In the genomic region with DNA sequence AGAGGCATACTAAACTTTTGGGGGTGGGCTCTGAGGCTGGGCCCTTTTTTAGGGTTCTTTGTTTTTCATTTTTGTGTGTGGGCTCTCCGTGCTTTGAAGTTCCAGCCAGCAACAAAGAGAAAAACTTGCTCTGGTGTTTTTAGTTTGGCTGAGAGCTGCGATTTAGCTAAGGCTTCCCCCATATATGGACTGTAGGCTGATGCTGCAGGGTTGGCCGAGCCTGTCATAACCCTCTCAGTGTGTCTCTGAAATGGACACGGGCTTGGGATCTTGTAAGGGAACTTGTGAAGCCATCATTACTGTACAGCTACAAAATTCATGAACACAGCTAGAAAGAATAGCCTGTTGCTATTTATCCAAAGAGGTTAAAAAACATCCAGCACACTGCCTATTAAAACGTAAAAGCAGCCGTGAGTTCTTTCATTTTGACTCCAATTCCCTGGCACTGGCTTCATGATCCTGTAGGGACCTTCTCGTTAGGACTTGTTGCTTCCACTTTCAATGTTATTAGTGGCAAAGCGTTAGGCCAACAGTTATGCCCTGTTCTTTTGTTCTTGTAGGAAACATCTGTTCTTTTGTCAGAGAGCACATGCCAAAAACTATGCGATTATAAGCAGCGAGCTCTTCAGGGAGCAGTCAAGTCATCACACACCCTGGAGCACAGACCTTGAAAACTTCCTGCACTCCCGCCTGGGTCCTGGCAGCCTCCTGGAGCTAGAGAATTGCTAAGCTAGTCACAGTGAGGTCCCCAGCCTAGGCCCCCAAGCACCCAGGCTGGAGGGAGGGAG, we compare ENCODE assay signal across 9 cellular contexts.
DNase-seq lines count a peak whose midpoint lies in the region; ATAC-seq and TF ChIP-seq lines count a peak whose summit lies in the region.
"Had no signal": no experiment of that assay in that cellular context is flagged by ENCODE, and none has a peak within 500 bp of the region (broad histone marks: within the 10 kb centered on the region; RNA-seq: fewer than 3 reads in every experiment).

No MANE protein-coding gene starts in this region.

- peak overlapping the region; percentile 46 for H3K27ac Mint-ChIP-seq in activated naive CD8-positive, alpha-beta T cell
- H3K27ac Mint-ChIP-seq in stimulated activated naive B cell treated with anti-CD40 and anti-IgM and Interleukin-4, amounts not matched to agents 10 μg/mL and 1 μg/mL and 100 μg/mL, for 72 hours, result peak overlapping the region; percentile 81
- H3K27ac Mint-ChIP-seq: H9 had no signal

- no peaks in the 10 kb centered on the region for H3K27me3 Mint-ChIP-seq in activated naive CD8-positive, alpha-beta T cell
- no peaks in the 10 kb centered on the region for H3K27me3 Mint-ChIP-seq in stimulated activated naive B cell treated with anti-CD40 and anti-IgM and Interleukin-4, amounts not matched to agents 10 μg/mL and 1 μg/mL and 100 μg/mL, for 72 hours

- H3K4me3 Mint-ChIP-seq in activated naive CD8-positive, alpha-beta T cell, result peak overlapping the region; percentile 78
- peak overlapping the region; percentile 69 for H3K4me3 Mint-ChIP-seq in stimulated activated naive B cell treated with anti-CD40 and anti-IgM and Interleukin-4, amounts not matched to agents 10 μg/mL and 1 μg/mL and 100 μg/mL, for 72 hours
- H3K4me3 Mint-ChIP-seq: H9 had no signal

- H3K4me3 ChIP-seq in MG63 (peak overlapping the region; percentile 16; the same call in 1 of the 2 replicates), heart right ventricle (peak overlapping the region in 9 of 10 donors; percentile 5 to 45 (median 32))

- TF ChIP-seq CTCF in heart right ventricle (IDR thresholded peaks at IDR 0.05), result no peak

- peaks cover 33% of the 10 kb centered on the region for H3K4me1 Mint-ChIP-seq in activated naive CD8-positive, alpha-beta T cell (ENCODE audit: low read depth)
- peaks cover 18 to 36% of the 10 kb centered on the region in 2 donors for H3K4me1 Mint-ChIP-seq in stimulated activated naive B cell treated with anti-CD40 and anti-IgM and Interleukin-4, amounts not matched to agents 10 μg/mL and 1 μg/mL and 100 μg/mL, for 72 hours

- H3K4me1 ChIP-seq in heart right ventricle, result peaks cover 0 to 54% (median 20%) of the 10 kb centered on the region in 9 donors

- H3K9me3 ChIP-seq in MG63 (no peaks in the 10 kb centered on the region), heart right ventricle (no peaks in the 10 kb centered on the region)

- ATAC-seq in heart right ventricle (peak; percentile 80 to 92 (median 88)), GM18867 (IDR thresholded peaks at IDR 0.05; ENCODE audit: unreplicated experiment) (no peak)
- peak in 1 of 2 donors; percentile 26 for ATAC-seq in stimulated activated naive B cell treated with anti-CD40 and anti-IgM and Interleukin-4, amounts not matched to agents 10 μg/mL and 1 μg/mL and 100 μg/mL, for 72 hours (replicated peaks)

- no peaks in the 10 kb centered on the region for H3K9me3 Mint-ChIP-seq in activated naive CD8-positive, alpha-beta T cell (ENCODE audit: low read depth)
- no peaks in the 10 kb centered on the region for H3K9me3 Mint-ChIP-seq in stimulated activated naive B cell treated with anti-CD40 and anti-IgM and Interleukin-4, amounts not matched to agents 10 μg/mL and 1 μg/mL and 100 μg/mL, for 72 hours
- H3K9me3 Mint-ChIP-seq: H9 had no signal

- peak overlapping the region; percentile 17 to 86 (median 68) for H3K27ac ChIP-seq in heart right ventricle
- no peak overlapping the region for H3K27ac ChIP-seq in caudate nucleus (ENCODE audit: low read depth, low read length)

- intact Hi-C loops in heart right ventricle (cut with DNase I), result no loop called here

- H3K27me3 ChIP-seq in MG63 (no peaks in the 10 kb centered on the region), heart right ventricle (no peaks in the 10 kb centered on the region)

- H3K36me3 ChIP-seq in MG63, result no peaks in the 10 kb centered on the region
- H3K36me3 ChIP-seq in heart right ventricle, result no peaks in the 10 kb centered on the region

- 34 to 45% methylated on average over 11 of the region's 11 CpGs for WGBS in heart right ventricle, 2 donors

- peak; percentile 14 for DNase-seq in MG63
- DNase-seq in heart right ventricle, result peak; percentile 15 to 30
- no peak for DNase-seq in stimulated activated naive B cell treated with anti-CD40 and anti-IgM and Interleukin-4, amounts not matched to agents 10 μg/mL and 1 μg/mL and 100 μg/mL, for 72 hours
- DNase-seq in COLO668 (lab: John Stamatoyannopoulos, UW; ENCODE audit: unreplicated experiment), result no peak
- DNase-seq in central memory CD4-positive, alpha-beta T cell, result no peak
- no peak for DNase-seq in caudate nucleus (lab: John Stamatoyannopoulos, UW)
- DNase-seq: H9 had no signal

- no peaks in the 10 kb centered on the region for H3K36me3 Mint-ChIP-seq in activated naive CD8-positive, alpha-beta T cell
- H3K36me3 Mint-ChIP-seq in stimulated activated naive B cell treated with anti-CD40 and anti-IgM and Interleukin-4, amounts not matched to agents 10 μg/mL and 1 μg/mL and 100 μg/mL, for 72 hours, result no peaks in the 10 kb centered on the region

Comparison
In these comparisons a context has a peak if more than half of its experiments do, and no peak if none do; other contexts are left out.
1. DNase-seq: peak in MG63 (single experiment) and heart right ventricle (2 of 2); none in stimulated activated naive B cell treated with anti-CD40 and anti-IgM and Interleukin-4, amounts not matched to agents 10 μg/mL and 1 μg/mL and 100 μg/mL, for 72 hours (single experiment), COLO668 (single experiment), central memory CD4-positive, alpha-beta T cell (single experiment) and caudate nucleus (0 of 61).